ENCODE assay signal across 17 cellular contexts in genomic region chr6:3376888-3377535, GRCh38.
DNase-seq lines count a peak whose midpoint lies in the region; ATAC-seq, FAIRE-seq and TF ChIP-seq lines count a peak whose summit lies in the region.
"Had no signal": no experiment of that assay in that cellular context is flagged by ENCODE, and none has a peak within 500 bp of the region (broad histone marks: within the 10 kb centered on the region; RNA-seq: fewer than 3 reads in every experiment).

No MANE protein-coding gene starts in this region.

- no peak for TF ChIP-seq POLR2A in esophagus squamous epithelium (IDR thresholded peaks at IDR 0.05)

- H3K27me3 Mint-ChIP-seq in stimulated activated naive B cell treated with anti-CD40 and anti-IgM and Interleukin-4, amounts not matched to agents 10 μg/mL and 1 μg/mL and 100 μg/mL, for 72 hours: peaks cover 8 to 23% of the 10 kb centered on the region in 2 donors

- no peak overlapping the region for H3K4me3 ChIP-seq in HEK293 (ENCODE audit: low read depth, low read length)
- no peak overlapping the region for H3K4me3 ChIP-seq in esophagus squamous epithelium
- no peak overlapping the region for H3K4me3 ChIP-seq in small intestine (ENCODE audit: low read depth in 1 of 2, low read length in 2 of 2)
- H3K4me3 ChIP-seq: ovary, skin epidermis had no signal

- H3K4me1 Mint-ChIP-seq in stimulated activated naive B cell treated with anti-CD40 and anti-IgM and Interleukin-4, amounts not matched to agents 10 μg/mL and 1 μg/mL and 100 μg/mL, for 72 hours: peaks cover 8 to 13% of the 10 kb centered on the region in 2 donors

- H3K36me3 ChIP-seq in HEK293 (ENCODE audit: control insufficient read depth in 2 of 2, insufficient read depth in 1 of 2, low read length in 2 of 2): no peaks in the 10 kb centered on the region
- no peaks in the 10 kb centered on the region for H3K36me3 ChIP-seq in esophagus squamous epithelium
- H3K36me3 ChIP-seq in small intestine (ENCODE audit: control insufficient read depth in 2 of 2, insufficient read depth in 2 of 2, low read length in 2 of 2): no peaks in the 10 kb centered on the region
- H3K36me3 ChIP-seq: BE2C, ovary, WERI-Rb-1 had no signal

- DNase-seq in RWPE1 (ENCODE audit: low spot score) (no peak), esophagus squamous epithelium (lab: John Stamatoyannopoulos, UW) (no peak), small intestine (peak; percentile 47), NOMO-1 treated with DMSO at 0.1 percent for 48 hours (lab: John Stamatoyannopoulos, UW; ENCODE audit: unreplicated experiment) (no peak)
- DNase-seq in stimulated activated naive B cell treated with anti-CD40 and anti-IgM and Interleukin-4, amounts not matched to agents 10 μg/mL and 1 μg/mL and 100 μg/mL, for 72 hours: no peak
- DNase-seq: BE2C, NCI-H1048, NCI-H2227 treated with DMSO at 0.1 percent for 48 hours, ovary, WERI-Rb-1 had no signal

- H3K9me3 Mint-ChIP-seq in stimulated activated naive B cell treated with anti-CD40 and anti-IgM and Interleukin-4, amounts not matched to agents 10 μg/mL and 1 μg/mL and 100 μg/mL, for 72 hours: no peaks in the 10 kb centered on the region
- H3K9me3 Mint-ChIP-seq: activated T-helper 1 cell treated with anti-CD3 and anti-CD28 coated beads, Interleukin-12 subunit alpha, Interleukin-12 subunit beta, Interleukin-2, Interleukin-4 antibody, amounts not matched to agents 30 ng/mL and 10 ng/mL and 1 ng/mL, durations not matched to agents 14 hours and 24 hours and 36 hours; stimulated activated memory B cell treated with anti-CD40 and anti-IgM and Interleukin-4, amounts not matched to agents 10 μg/mL and 1 μg/mL and 100 μg/mL, for 72 hours had no signal

- no peak overlapping the region for H3K27ac ChIP-seq in HEK293 (ENCODE audit: extremely low read depth, low read depth, low read length)
- H3K27ac ChIP-seq in RWPE1: peak overlapping the region; percentile 71
- peak overlapping the region; percentile 0 to 65 (median 56) for H3K27ac ChIP-seq in esophagus squamous epithelium
- H3K27ac ChIP-seq in small intestine (ENCODE audit: low read depth in 1 of 2, low read length in 1 of 2): no peak overlapping the region
- H3K27ac ChIP-seq: ovary, WERI-Rb-1 had no signal

- H3K27me3 ChIP-seq in esophagus squamous epithelium (no peaks in the 10 kb centered on the region), small intestine (ENCODE audit: control insufficient read depth in 2 of 2, insufficient read depth in 2 of 2, low read length in 2 of 2) (no peaks in the 10 kb centered on the region)
- H3K27me3 ChIP-seq: ovary had no signal

- POLR2A ChIA-PET in HEK293 (lab: Yijun Ruan, JAX): interaction anchor here (1.1 kb wide), 1 partner anchor 9 kb away, joined by 3 read pairs; no protein-coding TSS in a partner anchor
- POLR2A ChIA-PET in RWPE1 (lab: Yijun Ruan, JAX; ENCODE audit: low non-redundant PET): no interaction called here

- no peak for ATAC-seq in stimulated activated naive B cell treated with anti-CD40 and anti-IgM and Interleukin-4, amounts not matched to agents 10 μg/mL and 1 μg/mL and 100 μg/mL, for 72 hours (replicated peaks)
- no peak for ATAC-seq in HG03439 (IDR thresholded peaks at IDR 0.05; ENCODE audit: unreplicated experiment)
- no peak for ATAC-seq in GM18870 (IDR thresholded peaks at IDR 0.05; ENCODE audit: unreplicated experiment)
- ATAC-seq: stimulated activated memory B cell treated with anti-CD40 and anti-IgM and Interleukin-4, amounts not matched to agents 10 μg/mL and 1 μg/mL and 100 μg/mL, for 72 hours had no signal

- 59 to 65% methylated on average over 3 of the region's 3 CpGs for whole genome bisulfite sequencing in esophagus squamous epithelium, 2 donors
- WGBS in small intestine, 3 donors: 55 to 79% (median 73%) methylated on average over 3 of the region's 3 CpGs

- H3K27ac Mint-ChIP-seq in stimulated activated naive B cell treated with anti-CD40 and anti-IgM and Interleukin-4, amounts not matched to agents 10 μg/mL and 1 μg/mL and 100 μg/mL, for 72 hours: no peak overlapping the region
- H3K27ac Mint-ChIP-seq: activated T-helper 1 cell treated with anti-CD3 and anti-CD28 coated beads, Interleukin-12 subunit alpha, Interleukin-12 subunit beta, Interleukin-2, Interleukin-4 antibody, amounts not matched to agents 30 ng/mL and 10 ng/mL and 1 ng/mL, durations not matched to agents 14 hours and 24 hours and 36 hours; stimulated activated memory B cell treated with anti-CD40 and anti-IgM and Interleukin-4, amounts not matched to agents 10 μg/mL and 1 μg/mL and 100 μg/mL, for 72 hours had no signal

- no peaks in the 10 kb centered on the region for H3K9me3 ChIP-seq in HEK293 (ENCODE audit: control insufficient read depth, insufficient read depth, low read depth, low read length)
- H3K9me3 ChIP-seq in esophagus squamous epithelium: no peaks in the 10 kb centered on the region
- H3K9me3 ChIP-seq in small intestine (ENCODE audit: control insufficient read depth, low read depth): no peaks in the 10 kb centered on the region
- H3K9me3 ChIP-seq: BE2C, ovary had no signal

- H3K4me1 ChIP-seq in HEK293 (ENCODE audit: control insufficient read depth, insufficient read depth, low read length) (peaks cover 32% of the 10 kb centered on the region), esophagus squamous epithelium (peaks cover 0 to 66% (median 7%) of the 10 kb centered on the region in 3 donors), small intestine (ENCODE audit: control insufficient read depth in 2 of 2, insufficient read depth in 1 of 2, low read depth in 1 of 2, low read length in 1 of 2) (peaks cover 9 to 12% of the 10 kb centered on the region in 2 donors)
- H3K4me1 ChIP-seq: BE2C had no signal

- TF ChIP-seq CTCF in HEK293 (tag by site-specific recombination; IDR thresholded peaks at IDR 0.05): no peak
- TF ChIP-seq CTCF in RWPE1 (conservative IDR thresholded peaks at IDR 0.05; ENCODE audit: low read depth): no peak
- TF ChIP-seq CTCF in esophagus squamous epithelium (IDR thresholded peaks at IDR 0.05): no peak

- FAIRE-seq in small intestine (lab: Jason Lieb, UNC): no peak
- FAIRE-seq: colon had no signal

- no peaks in the 10 kb centered on the region for H3K36me3 Mint-ChIP-seq in stimulated activated naive B cell treated with anti-CD40 and anti-IgM and Interleukin-4, amounts not matched to agents 10 μg/mL and 1 μg/mL and 100 μg/mL, for 72 hours
- H3K36me3 Mint-ChIP-seq: stimulated activated memory B cell treated with anti-CD40 and anti-IgM and Interleukin-4, amounts not matched to agents 10 μg/mL and 1 μg/mL and 100 μg/mL, for 72 hours had no signal

- H3K4me3 Mint-ChIP-seq in stimulated activated naive B cell treated with anti-CD40 and anti-IgM and Interleukin-4, amounts not matched to agents 10 μg/mL and 1 μg/mL and 100 μg/mL, for 72 hours: no peak overlapping the region
- H3K4me3 Mint-ChIP-seq: activated T-helper 1 cell treated with anti-CD3 and anti-CD28 coated beads, Interleukin-12 subunit alpha, Interleukin-12 subunit beta, Interleukin-2, Interleukin-4 antibody, amounts not matched to agents 30 ng/mL and 10 ng/mL and 1 ng/mL, durations not matched to agents 14 hours and 24 hours and 36 hours; stimulated activated memory B cell treated with anti-CD40 and anti-IgM and Interleukin-4, amounts not matched to agents 10 μg/mL and 1 μg/mL and 100 μg/mL, for 72 hours had no signal

- CTCF ChIA-PET in HEK293 (lab: Yijun Ruan, JAX) (interaction anchor here (0.7 to 1.0 kb wide), 2 partner anchors 12 to 355 kb away, joined by 3 read pairs; no protein-coding TSS in a partner anchor), RWPE1 (lab: Yijun Ruan, JAX) (no interaction called here)

- intact Hi-C loops in esophagus squamous epithelium (cut with DNase I): no loop called here

TF ChIP-seq in HEK293, 187 proteins besides CTCF, POLR2A, EP300 and RAD21 (continues in another document):
- TF ChIP-seq ZNF530 (tag by site-specific recombination; IDR thresholded peaks at IDR 0.05; ENCODE audit: low read depth): 0 out of 2 replicates have a peak, but pooled peaks have one; percentile 30
- TF ChIP-seq ZNF184 (tag by site-specific recombination; IDR thresholded peaks at IDR 0.05): peak; percentile 64; the same call in 1 of the 2 replicates
- 0 out of 2 replicates have a peak, but pooled peaks have one; percentile 16 for TF ChIP-seq SP7 (tag by site-specific recombination; IDR thresholded peaks at IDR 0.05)
- TF ChIP-seq ZNF692 (tag by site-specific recombination; IDR thresholded peaks at IDR 0.05): 0 out of 2 replicates have a peak, but pooled peaks have one; percentile 41
- TF ChIP-seq ZNF639 (tag by site-specific recombination; IDR thresholded peaks at IDR 0.05): 0 out of 2 replicates have a peak, but pooled peaks have one; percentile 46
- peak; percentile 52 for TF ChIP-seq ZBTB17 (tag by site-specific recombination; IDR thresholded peaks at IDR 0.05)
- TF ChIP-seq ZNF629 (tag by site-specific recombination; IDR thresholded peaks at IDR 0.05): peak; percentile 16; the same call in 1 of the 2 replicates
- TF ChIP-seq FEZF1 (tag by site-specific recombination; IDR thresholded peaks at IDR 0.05): no peak
- TF ChIP-seq ZNF654 (tag by site-specific recombination; IDR thresholded peaks at IDR 0.05; ENCODE audit: low read depth): no peak

Comparison
In these comparisons a context has a peak if more than half of its experiments do, and no peak if none do; other contexts are left out.
1. H3K27ac ChIP-seq: peak in RWPE1 (single experiment) and esophagus squamous epithelium (4 of 4); none in HEK293 (single experiment) and small intestine (0 of 2).